ENCODE assay signal across 34 cellular contexts in the genomic region with DNA sequence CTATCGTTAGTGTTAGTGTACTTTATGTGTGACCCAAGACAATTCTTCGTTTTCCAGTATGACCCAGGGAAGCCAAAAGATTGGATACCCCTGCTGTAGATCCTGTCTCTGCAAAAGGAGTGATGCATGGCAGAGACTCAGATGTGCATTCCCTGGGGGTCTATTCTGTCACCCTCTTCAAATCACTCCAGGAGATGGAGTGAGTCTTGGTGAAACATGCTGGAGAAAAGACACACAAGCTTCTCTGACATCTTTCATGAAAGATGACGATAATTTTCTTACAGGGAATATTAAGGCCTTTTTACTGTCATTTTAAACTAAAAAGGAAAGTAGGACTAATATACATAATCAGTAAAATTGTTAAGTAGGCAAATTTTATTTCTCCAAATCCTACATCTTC.
"Had no signal": no experiment of that assay in that cellular context is flagged by ENCODE, and none has a peak within 500 bp of the region (broad histone marks: within the 10 kb centered on the region; RNA-seq: fewer than 3 reads in every experiment).

No MANE protein-coding gene starts in this region.

- ATAC-seq: activated naive CD4-positive, alpha-beta T cell treated with anti-CD3 and anti-CD28 coated beads, Interleukin-2, amount 50 U/mL, for 72 hours; activated naive CD8-positive, alpha-beta T cell treated with anti-CD3 and anti-CD28 coated beads, Interleukin-2, amount 50 U/mL, for 24 hours; activated T-cell treated with anti-CD3 and anti-CD28 coated beads, Interleukin-2, amount 50 U/mL, for 4 hours; activated T-cell treated with anti-CD3 and anti-CD28 coated beads, Interleukin-2, amount 50 U/mL, for 72 hours; activated T-helper 17 cell treated with anti-CD3 and anti-CD28 coated beads, Interleukin-2, amount 50 U/mL, for 72 hours; body of pancreas had no signal

- H3K9me3 ChIP-seq: adrenal gland, body of pancreas had no signal

- H3K4me1 ChIP-seq: adrenal gland, ascending aorta, body of pancreas, breast epithelium had no signal

- H3K27me3 ChIP-seq: adrenal gland, ascending aorta, body of pancreas, brain microvascular endothelial cell, breast epithelium, cardiac muscle cell had no signal

- H3K36me3 ChIP-seq: adrenal gland, ascending aorta, brain microvascular endothelial cell, breast epithelium, cardiac muscle cell had no signal

- H3K4me3 ChIP-seq: adrenal gland, ascending aorta, body of pancreas, breast epithelium, cardiac muscle cell had no signal

- H3K27ac ChIP-seq: adrenal gland, ascending aorta, body of pancreas, brain microvascular endothelial cell, breast epithelium, cardiac muscle cell had no signal

- DNase-seq: activated effector memory CD4-positive, alpha-beta T cell treated with anti-CD3 and anti-CD28 coated beads, Interleukin-2, amount 50 U/mL, for 16 hours; activated effector memory CD4-positive, alpha-beta T cell treated with Interleukin-2 at 50 U/mL for 16 hours; activated gamma-delta T cell; activated gamma-delta T cell treated with Interleukin-2 at 50 U/mL for 16 hours; activated naive CD4-positive, alpha-beta T cell; activated naive CD4-positive, alpha-beta T cell treated with anti-CD3 and anti-CD28 coated beads for 36 hours; activated naive CD4-positive, alpha-beta T cell treated with anti-CD3 and anti-CD28 coated beads, Interleukin-2, amount 10 ng/mL, durations not matched to agents 7 days and 5 days; activated naive CD4-positive, alpha-beta T cell treated with anti-CD3 and anti-CD28 coated beads, Interleukin-2, amount 50 U/mL, for 16 hours; activated naive CD4-positive, alpha-beta T cell treated with Interleukin-2 at 50 U/mL for 16 hours; activated naive CD8-positive, alpha-beta T cell treated with anti-CD3 and anti-CD28 coated beads for 36 hours; activated naive CD8-positive, alpha-beta T cell treated with anti-CD3 and anti-CD28 coated beads, Interleukin-2, amount 10 ng/mL, durations not matched to agents 7 days and 5 days; activated naive CD8-positive, alpha-beta T cell treated with anti-CD3 and anti-CD28 coated beads, Interleukin-2, amount 50 U/mL, for 24 hours; activated T-cell treated with anti-CD3 and anti-CD28 coated beads, Interleukin-2, amount 50 U/mL, for 1 hour; activated T-cell treated with anti-CD3 and anti-CD28 coated beads, Interleukin-2, amount 50 U/mL, for 24 hours; activated T-cell treated with anti-CD3 and anti-CD28 coated beads, Interleukin-2, amount 50 U/mL, for 4 hours; activated T-cell treated with anti-CD3 and anti-CD28 coated beads, Interleukin-2, amount 50 U/mL, for 48 hours; activated T-cell treated with anti-CD3 and anti-CD28 coated beads, Interleukin-2, amount 50 U/mL, for 72 hours; adrenal gland; amniotic stem cell; amygdala; anterior cingulate cortex; aorta; body of pancreas; brain microvascular endothelial cell; caudate nucleus; central memory CD4-positive, alpha-beta T cell; cerebellar nuclear complex had no signal

- FAIRE-seq: astrocyte, bronchial epithelial cell had no signal
